Comparison of ENCODE assay signal across 8 cellular contexts in the genomic region with DNA sequence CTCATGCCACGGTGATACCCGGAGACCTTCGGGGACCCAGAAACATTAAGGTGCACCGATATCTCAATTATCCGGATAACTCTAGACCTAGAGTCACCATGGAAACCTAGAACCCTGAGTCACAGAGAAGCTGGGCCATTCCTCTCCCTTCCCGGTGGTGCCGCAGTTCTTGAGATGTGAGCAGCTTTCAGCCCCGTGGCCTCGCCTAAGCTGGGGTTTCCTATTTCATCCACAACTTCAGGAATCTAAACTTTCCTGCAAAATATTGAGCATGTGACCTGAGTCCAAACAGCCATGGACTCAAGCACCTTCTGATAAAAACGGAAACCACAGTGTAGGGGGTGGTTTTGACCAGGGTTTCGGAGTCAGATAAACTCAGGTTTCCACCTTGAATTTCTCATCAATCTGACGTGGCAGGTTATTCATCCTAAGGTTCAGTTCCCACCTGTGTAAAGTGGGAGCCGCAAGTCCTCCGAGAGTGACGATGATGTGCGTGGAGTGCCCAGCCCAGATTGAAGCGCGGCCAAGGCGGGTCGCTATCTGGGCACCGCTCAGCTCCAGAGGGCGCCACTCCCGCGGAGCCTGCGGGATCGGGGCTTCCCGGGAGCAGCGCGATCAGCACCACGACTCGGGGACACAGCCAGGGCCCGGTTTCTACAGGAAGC. TPM values are rescaled to one million over a fixed set of nuclear protein-coding genes. Genes with fewer than 3 reads are reported as not detected.
DNase-seq lines count a peak whose midpoint lies in the region; ATAC-seq, FAIRE-seq and TF ChIP-seq lines count a peak whose summit lies in the region.

No MANE protein-coding gene starts in this region.

- CTCF ChIA-PET in Caco-2 (lab: Charles Lee), result interaction anchor here (0.6 kb wide), 1 partner anchor 545 kb away, joined by 3 read pairs; no protein-coding TSS in a partner anchor

- H2BK15ac ChIP-seq in mesendoderm (replicated peaks; ENCODE audit: low read depth), result no peak overlapping the region

- H4K8ac ChIP-seq in mesendoderm (ENCODE audit: low read depth, low read length), result no peak overlapping the region

- H2BK5ac ChIP-seq in mesendoderm (ENCODE audit: low read length), result no peak overlapping the region

- intact Hi-C loops in Caco-2 (cut with micrococcal nuclease; ENCODE audit: unreplicated experiment), result loop anchor here (1.0 to 10.0 kb wide), 3 partner anchors 70 to 322 kb away; no protein-coding TSS in a partner anchor
- intact Hi-C loops in activated CD4-positive, alpha-beta T cell treated with anti-CD3 and anti-CD28 coated beads, Interleukin-2, amount 10 ng/mL, durations not matched to agents 24 days and 14 days (cut with micrococcal nuclease), result loop anchor here (1.0 to 2.0 kb wide), 4 partner anchors 24 to 378 kb away; a partner anchor contains a TSS

- no peak overlapping the region for H4K5ac ChIP-seq in mesendoderm (ENCODE audit: low read length)

- 33 to 35% methylated on average over 26 to 32 of the region's 32 CpGs for WGBS in endodermal cell (ENCODE audit: insufficient coverage in 1 of 2, insufficient read length in 1 of 2), 2 experiments
- WGBS in mesendoderm (ENCODE audit: extremely low coverage, insufficient coverage, low lambda C conversion rate), result no CpG with 5 or more reads among the region's 32 CpGs

- H3K9me3 Mint-ChIP-seq in Caco-2 (ENCODE audit: unreplicated experiment) (no peaks in the 10 kb centered on the region), endodermal cell (no peaks in the 10 kb centered on the region)
- H3K9me3 Mint-ChIP-seq in activated CD4-positive, alpha-beta T cell treated with anti-CD3 and anti-CD28 coated beads, Interleukin-2, amount 10 ng/mL, durations not matched to agents 24 days and 14 days, result peaks cover 3% of the 10 kb centered on the region

- POLR2A ChIA-PET in Caco-2 (lab: Charles Lee), result interaction anchor here (0.7 to 1.7 kb wide), 2 partner anchors 17 to 267 kb away, joined by 3 to 4 read pairs; no protein-coding TSS in a partner anchor

- ATAC-seq in GM21619 (IDR thresholded peaks at IDR 0.05; ENCODE audit: unreplicated experiment), result peak; percentile 10

- H3K9me3 ChIP-seq in Caco-2, result no peaks in the 10 kb centered on the region
- no peaks in the 10 kb centered on the region for H3K9me3 ChIP-seq in endodermal cell (ENCODE audit: control insufficient read depth, low read length)

- H3K27me3 Mint-ChIP-seq in Caco-2 (ENCODE audit: insufficient read depth, unreplicated experiment) (no peaks in the 10 kb centered on the region), endodermal cell (ENCODE audit: insufficient read depth) (peaks cover 4% of the 10 kb centered on the region)
- peaks cover 6% of the 10 kb centered on the region for H3K27me3 Mint-ChIP-seq in activated CD4-positive, alpha-beta T cell treated with anti-CD3 and anti-CD28 coated beads, Interleukin-2, amount 10 ng/mL, durations not matched to agents 24 days and 14 days

- no peak overlapping the region for H2AK5ac ChIP-seq in mesendoderm (ENCODE audit: low read length)

- peak overlapping the region; percentile 72 for H3K4me2 ChIP-seq in mesendoderm (ENCODE audit: low read length)

- H3K27ac ChIP-seq in endodermal cell (ENCODE audit: low read depth, low read length), result no peak overlapping the region
- H3K27ac ChIP-seq in mesendoderm (ENCODE audit: low read depth, low read length), result peak overlapping the region; percentile 65

- H3K9ac ChIP-seq in endodermal cell (ENCODE audit: extremely low read depth, low read length, poor library complexity, severe bottlenecking), result no peak overlapping the region
- H3K9ac ChIP-seq in mesendoderm (ENCODE audit: low read length), result peak overlapping the region; percentile 80

- BruUV-seq in Caco-2 (replicated peaks; lab: Mats Ljungman, UMichigan), result TSS peak; percentile 67

- peaks cover 28% of the 10 kb centered on the region for H3K4me1 ChIP-seq in Caco-2
- H3K4me1 ChIP-seq in endodermal cell (ENCODE audit: control insufficient read depth, insufficient read depth, low read length), result peaks cover 2% of the 10 kb centered on the region
- peaks cover 11% of the 10 kb centered on the region for H3K4me1 ChIP-seq in mesendoderm (ENCODE audit: control insufficient read depth, low read depth, low read length)

- peak; percentile 69 to 80 for DNase-seq in Caco-2
- DNase-seq in NCI-H1694 (lab: John Stamatoyannopoulos, UW), result peak; percentile 54
- peak; percentile 80 for DNase-seq in activated CD4-positive, alpha-beta T cell treated with anti-CD3 and anti-CD28 coated beads, Interleukin-2, amount 10 ng/mL, durations not matched to agents 24 days and 14 days
- peak; percentile 84 for DNase-seq in endodermal cell
- no peak for DNase-seq in mesendoderm
- DNase-seq in stimulated activated naive CD4-positive, alpha-beta T cell treated with Interleukin-2 at 50 U/mL for 16 hours (lab: John Stamatoyannopoulos, UW), result peak; percentile 41
- DNase-seq in GM19239 (ENCODE audit: insufficient read length, low spot score), result no peak

- H3K36me3 Mint-ChIP-seq in Caco-2 (ENCODE audit: insufficient read depth, unreplicated experiment) (peaks cover 15% of the 10 kb centered on the region), endodermal cell (ENCODE audit: low read depth) (peaks cover 24% of the 10 kb centered on the region)
- peaks cover 16% of the 10 kb centered on the region for H3K36me3 Mint-ChIP-seq in activated CD4-positive, alpha-beta T cell treated with anti-CD3 and anti-CD28 coated beads, Interleukin-2, amount 10 ng/mL, durations not matched to agents 24 days and 14 days (ENCODE audit: low read depth)

- H3K4me1 Mint-ChIP-seq in Caco-2 (ENCODE audit: low read depth, unreplicated experiment) (peaks cover 30% of the 10 kb centered on the region), endodermal cell (peaks cover 32% of the 10 kb centered on the region)
- peaks cover 27% of the 10 kb centered on the region for H3K4me1 Mint-ChIP-seq in activated CD4-positive, alpha-beta T cell treated with anti-CD3 and anti-CD28 coated beads, Interleukin-2, amount 10 ng/mL, durations not matched to agents 24 days and 14 days

- peaks cover 2% of the 10 kb centered on the region for H3K79me1 ChIP-seq in mesendoderm (ENCODE audit: low read length)

- H3K27ac Mint-ChIP-seq in Caco-2 (ENCODE audit: unreplicated experiment), result peak overlapping the region; percentile 87
- H3K27ac Mint-ChIP-seq in activated CD4-positive, alpha-beta T cell treated with anti-CD3 and anti-CD28 coated beads, Interleukin-2, amount 10 ng/mL, durations not matched to agents 24 days and 14 days, result peak overlapping the region; percentile 95
- no peak overlapping the region for H3K27ac Mint-ChIP-seq in endodermal cell

- no peak for FAIRE-seq in GM19239 (lab: Jason Lieb, UNC)

- H3K4me3 ChIP-seq in Caco-2 (ENCODE audit: low read depth, low read length) (peak overlapping the region; percentile 86), endodermal cell (ENCODE audit: low read length) (peak overlapping the region; percentile 98), mesendoderm (ENCODE audit: low read length) (peak overlapping the region; percentile 31)

- H3K18ac ChIP-seq in mesendoderm (ENCODE audit: low read length), result peak overlapping the region; percentile 31

- H3K36me3 ChIP-seq in Caco-2 (ENCODE audit: control insufficient read depth, insufficient read depth, low read length), result peaks cover 3% of the 10 kb centered on the region
- peaks cover 22% of the 10 kb centered on the region for H3K36me3 ChIP-seq in endodermal cell (ENCODE audit: control insufficient read depth, insufficient read depth, low read length)
- no peaks in the 10 kb centered on the region for H3K36me3 ChIP-seq in mesendoderm (ENCODE audit: control insufficient read depth, insufficient read depth, low read length)

- H3K4ac ChIP-seq in mesendoderm (ENCODE audit: low read depth, low read length), result no peak overlapping the region

- peak in 1 of 2 experiments; percentile 70 for TF ChIP-seq CTCF in Caco-2 (IDR thresholded peaks at IDR 0.05; ENCODE audit: insufficient read depth in 1 of 2, low read depth in 1 of 2, low read length in 1 of 2, severe bottlenecking in 1 of 2, unreplicated experiment in 1 of 2)
- TF ChIP-seq CTCF in endodermal cell (conservative IDR thresholded peaks at IDR 0.05), result peak; percentile 68

- H3K79me2 ChIP-seq in mesendoderm (ENCODE audit: control insufficient read depth, insufficient read depth, low read length), result peaks cover 36% of the 10 kb centered on the region

- H3K4me3 Mint-ChIP-seq in Caco-2 (ENCODE audit: unreplicated experiment) (peak overlapping the region; percentile 83), endodermal cell (peak overlapping the region; percentile 93)
- peak overlapping the region; percentile 86 for H3K4me3 Mint-ChIP-seq in activated CD4-positive, alpha-beta T cell treated with anti-CD3 and anti-CD28 coated beads, Interleukin-2, amount 10 ng/mL, durations not matched to agents 24 days and 14 days

- no peak overlapping the region for H2BK120ac ChIP-seq in mesendoderm (ENCODE audit: low read depth, low read length)

- peak overlapping the region; percentile 92 for H3K56ac ChIP-seq in mesendoderm (ENCODE audit: low read length)

- peak overlapping the region; percentile 39 for H3K23ac ChIP-seq in mesendoderm (ENCODE audit: low read length)

- H3K27me3 ChIP-seq in Caco-2 (replicated peaks; ENCODE audit: control insufficient read depth, insufficient read depth, low read length) (no peaks in the 10 kb centered on the region), endodermal cell (ENCODE audit: control insufficient read depth, insufficient read depth, low read length, poor library complexity, severe bottlenecking) (no peaks in the 10 kb centered on the region), mesendoderm (ENCODE audit: insufficient read depth, low read length, poor library complexity) (no peaks in the 10 kb centered on the region)

RNA-seq across cellular contexts. Expression of a gene that starts 1.0 kb away (rescaled TPM):
- 20.4 and 26.9 TPM in 2 replicates for total RNA-seq in Caco-2 (2022)
- 28.6 and 30.4 TPM in 2 replicates for total RNA-seq in activated CD4-positive, alpha-beta T cell treated with anti-CD3 and anti-CD28 coated beads, Interleukin-2, amount 10 ng/mL, durations not matched to agents 24 days and 14 days
- 100 to 1,000 TPM in 1 of 2 donors, 10 to 100 TPM in 1; 98.4 to 102 TPM for total RNA-seq in endodermal cell
- 25.0 TPM for polyA plus RNA-seq in endodermal cell (2013, experiment 1 of 2)
- polyA plus RNA-seq in endodermal cell (2013, experiment 2 of 2), result 24.8 TPM
- polyA plus RNA-seq in mesendoderm (2013, experiment 1 of 2), result 54.1 TPM
- polyA plus RNA-seq in mesendoderm (2013, experiment 2 of 2), result 53.4 TPM

Comparison
In these comparisons a context has a peak if more than half of its experiments do, and no peak if none do; other contexts are left out.
1. DNase-seq: peak in Caco-2 (2 of 2), NCI-H1694 (single experiment), activated CD4-positive, alpha-beta T cell treated with anti-CD3 and anti-CD28 coated beads, Interleukin-2, amount 10 ng/mL, durations not matched to agents 24 days and 14 days (single experiment), endodermal cell (single experiment) and stimulated activated naive CD4-positive, alpha-beta T cell treated with Interleukin-2 at 50 U/mL for 16 hours (single experiment); none in mesendoderm (single experiment) and GM19239 (single experiment).
2. H3K4me3 ChIP-seq: peak in every context shown above with its lines; median percentile 98 in endodermal cell; 86 in Caco-2; 31 in mesendoderm.
3. Peak in every context shown above with its lines, with median percentiles within 50 percentile points of each other: H3K4me3 Mint-ChIP-seq.